ENCODE assay signal across 9 cellular contexts in the genomic region with DNA sequence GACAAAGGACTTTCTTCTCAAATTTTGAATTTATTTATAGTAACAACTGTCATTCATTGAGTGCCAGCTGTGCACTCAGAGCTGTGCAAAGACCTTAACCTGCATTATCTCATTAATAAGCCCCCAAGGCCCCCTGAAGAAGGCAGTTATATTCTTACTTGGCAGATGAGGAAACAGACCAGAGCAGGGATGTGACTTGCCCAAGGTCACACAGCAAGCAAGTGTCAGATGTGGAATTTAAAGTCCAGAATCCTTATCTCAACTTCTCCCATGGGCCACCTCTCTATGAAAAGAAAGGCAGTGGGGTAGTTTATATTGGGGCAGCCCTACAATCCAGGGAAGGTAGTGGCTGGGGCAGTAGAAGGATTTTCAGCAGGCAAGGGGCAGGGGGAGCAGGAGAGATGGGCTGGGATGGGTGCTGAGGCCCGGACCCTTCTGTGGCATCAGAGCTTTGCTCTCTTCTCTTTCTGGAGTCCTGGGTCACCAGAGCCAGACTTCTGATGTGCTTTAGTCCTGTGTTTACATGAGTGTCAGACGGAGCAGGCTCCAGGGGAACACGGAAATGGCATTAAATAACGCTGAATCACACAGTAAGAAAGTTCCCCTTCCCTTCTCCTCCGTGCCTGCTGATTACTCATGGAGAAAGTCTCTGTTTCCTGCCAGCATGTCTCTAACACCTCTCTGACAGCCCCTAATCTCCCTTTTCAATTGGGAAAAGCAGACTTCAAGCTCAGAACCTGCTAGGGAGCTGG. TPM values are rescaled to one million over a fixed set of nuclear protein-coding genes. Genes with fewer than 3 reads are reported as not detected.
DNase-seq lines count a peak whose midpoint lies in the region; ATAC-seq and TF ChIP-seq lines count a peak whose summit lies in the region.
"Had no signal": no experiment of that assay in that cellular context is flagged by ENCODE, and none has a peak within 500 bp of the region (broad histone marks: within the 10 kb centered on the region; RNA-seq: fewer than 3 reads in every experiment).

No MANE protein-coding gene starts in this region.

- H3K27me3 ChIP-seq in PC-3 (ENCODE audit: low read length): no peaks in the 10 kb centered on the region
- H3K27me3 ChIP-seq in esophagus (ENCODE audit: control insufficient read depth in 1 of 2, insufficient read depth in 2 of 2, low read length in 2 of 2): no peaks in the 10 kb centered on the region
- no peaks in the 10 kb centered on the region for H3K27me3 ChIP-seq in osteoblast (ENCODE audit: insufficient read depth, low read length)

- peak overlapping the region; percentile 58 for H3K4me2 ChIP-seq in PC-3 (ENCODE audit: low read length)
- H3K4me2 ChIP-seq in osteoblast (ENCODE audit: insufficient read depth, low read length): peak overlapping the region; percentile 77

- H3K27ac ChIP-seq in PC-3 (ENCODE audit: low read length) (peak overlapping the region; percentile 79), esophagus (ENCODE audit: low read depth in 2 of 2, low read length in 1 of 2) (peak overlapping the region; percentile 6 to 82), osteoblast (ENCODE audit: low read depth, low read length) (peak overlapping the region; percentile 95)

- H3K9me3 ChIP-seq in PC-3 (ENCODE audit: low read length) (no peaks in the 10 kb centered on the region), esophagus (ENCODE audit: control insufficient read depth in 2 of 2, insufficient read depth in 1 of 2, low read depth in 1 of 2, low read length in 1 of 2) (no peaks in the 10 kb centered on the region), osteoblast (ENCODE audit: low read depth, low read length) (no peaks in the 10 kb centered on the region)

- peaks cover 6% of the 10 kb centered on the region for H3F3A ChIP-seq in PC-3 (ENCODE audit: low read length, unreplicated experiment)

- ATAC-seq in activated CD4-positive, alpha-beta T cell treated with anti-CD3 and anti-CD28 coated beads for 36 hours: peak; percentile 82
- ATAC-seq in PC-3 (peak; percentile 82), GM21717 (IDR thresholded peaks at IDR 0.05; ENCODE audit: unreplicated experiment) (no peak), HG02763 (IDR thresholded peaks at IDR 0.05; ENCODE audit: unreplicated experiment) (no peak)

- H3K27ac Mint-ChIP-seq in activated CD4-positive, alpha-beta T cell treated with anti-CD3 and anti-CD28 coated beads for 36 hours: no peak overlapping the region

- no TSS peak for BruUV-seq in PC-3 (replicated peaks; lab: Mats Ljungman, UMichigan)

- H3K4me1 ChIP-seq in PC-3 (ENCODE audit: insufficient read depth, low read length) (peaks cover 56% of the 10 kb centered on the region), esophagus (ENCODE audit: control insufficient read depth in 2 of 2, insufficient read depth in 2 of 2, low read length in 1 of 2) (peaks cover 0 to 12% of the 10 kb centered on the region in 2 donors), osteoblast (ENCODE audit: insufficient read depth, low read length) (peaks cover 48% of the 10 kb centered on the region)

- peaks cover 3% of the 10 kb centered on the region for H3K27me3 Mint-ChIP-seq in activated CD4-positive, alpha-beta T cell treated with anti-CD3 and anti-CD28 coated beads for 36 hours

- H3K79me2 ChIP-seq in PC-3 (ENCODE audit: low read length) (no peaks in the 10 kb centered on the region), osteoblast (ENCODE audit: insufficient read depth, low read length) (no peaks in the 10 kb centered on the region)

- no peaks in the 10 kb centered on the region for H3K36me3 Mint-ChIP-seq in activated CD4-positive, alpha-beta T cell treated with anti-CD3 and anti-CD28 coated beads for 36 hours (ENCODE audit: low read depth)

- no peak overlapping the region; the same call in 1 of the 2 replicates for H2AFZ ChIP-seq in PC-3 (ENCODE audit: low read length)
- peak overlapping the region; percentile 84 for H2AFZ ChIP-seq in osteoblast (ENCODE audit: low read length)

- H4K20me1 ChIP-seq in PC-3 (ENCODE audit: low read length): no peaks in the 10 kb centered on the region
- H4K20me1 ChIP-seq in osteoblast (ENCODE audit: insufficient read depth, low read length): no peaks in the 10 kb centered on the region

- CTCF ChIA-PET in activated CD4-positive, alpha-beta T cell treated with anti-CD3 and anti-CD28 coated beads for 36 hours (lab: Charles Lee): interaction anchor here (1.1 to 1.3 kb wide), 2 partner anchors 46 to 112 kb away, joined by 4 read pairs; no protein-coding TSS in a partner anchor
- CTCF ChIA-PET in PC-3 (lab: Charles Lee): interaction anchor here (0.7 kb wide), 1 partner anchor 205 kb away, joined by 4 read pairs; no protein-coding TSS in a partner anchor

- POLR2A ChIA-PET in activated CD4-positive, alpha-beta T cell treated with anti-CD3 and anti-CD28 coated beads for 36 hours (lab: Charles Lee): no interaction called here
- POLR2A ChIA-PET in PC-3 (lab: Charles Lee; ENCODE audit: unreplicated experiment): no interaction called here

- peak; percentile 28 for DNase-seq in activated CD4-positive, alpha-beta T cell treated with anti-CD3 and anti-CD28 coated beads for 36 hours
- DNase-seq in activated CD4-positive, alpha-beta T cell treated with anti-CD3 and anti-CD28 coated beads for 1 hour: no peak
- DNase-seq in PC-3: peak; percentile 89
- DNase-seq in osteoblast (ENCODE audit: insufficient read length, low spot score, missing footprints): peak; percentile 97
- no peak for DNase-seq in NCI-H1092 treated with DMSO at 0.1 percent for 48 hours (lab: John Stamatoyannopoulos, UW)
- DNase-seq: DND-41 had no signal

- no peaks in the 10 kb centered on the region for H3K9me3 Mint-ChIP-seq in activated CD4-positive, alpha-beta T cell treated with anti-CD3 and anti-CD28 coated beads for 36 hours (ENCODE audit: low read depth)

- H3K9me2 ChIP-seq in PC-3 (replicated peaks; ENCODE audit: low read length): no peaks in the 10 kb centered on the region

- peaks cover 6% of the 10 kb centered on the region for H3K4me1 Mint-ChIP-seq in activated CD4-positive, alpha-beta T cell treated with anti-CD3 and anti-CD28 coated beads for 36 hours

- H3K36me3 ChIP-seq in PC-3 (ENCODE audit: low read depth, low read length) (no peaks in the 10 kb centered on the region), esophagus (ENCODE audit: control insufficient read depth in 2 of 2, insufficient read depth in 2 of 2, low read length in 1 of 2) (no peaks in the 10 kb centered on the region), osteoblast (ENCODE audit: insufficient read depth, low read length) (no peaks in the 10 kb centered on the region)

- H3K4me3 Mint-ChIP-seq in activated CD4-positive, alpha-beta T cell treated with anti-CD3 and anti-CD28 coated beads for 36 hours: no peak overlapping the region

- intact Hi-C loops in activated CD4-positive, alpha-beta T cell treated with anti-CD3 and anti-CD28 coated beads for 36 hours (cut with DNase I, micrococcal nuclease): no loop called here
- intact Hi-C loops in PC-3 (cut with micrococcal nuclease): loop anchor here (5.0 kb wide), 1 partner anchor 38 kb away; a partner anchor contains a TSS

- 3% methylated on average over 5 of the region's 5 CpGs for WGBS in esophagus, 2 donors

- H3K4me3 ChIP-seq in PC-3 (ENCODE audit: low read length) (no peak overlapping the region), esophagus (ENCODE audit: low read depth in 1 of 2, low read length in 2 of 2) (no peak overlapping the region), osteoblast (ENCODE audit: insufficient read depth, low read length) (peak overlapping the region; percentile 29)

- H3K9ac ChIP-seq in PC-3 (ENCODE audit: low read length): peak overlapping the region; percentile 4; the same call in 1 of the 2 replicates

- TF ChIP-seq CTCF in PC-3 (conservative IDR thresholded peaks at IDR 0.05; ENCODE audit: low read depth, low read length) (no peak; the same call in 1 of the 2 replicates), osteoblast (IDR thresholded peaks at IDR 0.05; ENCODE audit: extremely low read depth, low read depth, low read length) (no peak)

RNA-seq across cellular contexts. Expression of a gene that starts 39.5 kb away (rescaled TPM):
- not detected for total RNA-seq in activated CD4-positive, alpha-beta T cell treated with anti-CD3 and anti-CD28 coated beads for 36 hours
- total RNA-seq in PC-3 (2014; rRNA removed) (21.0 and 23.2 TPM in 2 replicates), osteoblast (8.7 and 14.7 TPM in 2 replicates)
- polyA plus RNA-seq in esophagus: under 1 TPM; 0.08 to 0.16 TPM

Comparison
In these comparisons a context has a peak if more than half of its experiments do, and no peak if none do; other contexts are left out.
1. DNase-seq: peak in activated CD4-positive, alpha-beta T cell treated with anti-CD3 and anti-CD28 coated beads for 36 hours (single experiment), PC-3 (single experiment) and osteoblast (single experiment); none in activated CD4-positive, alpha-beta T cell treated with anti-CD3 and anti-CD28 coated beads for 1 hour (single experiment) and NCI-H1092 treated with DMSO at 0.1 percent for 48 hours (single experiment).
2. ATAC-seq: peak in activated CD4-positive, alpha-beta T cell treated with anti-CD3 and anti-CD28 coated beads for 36 hours (single experiment) and PC-3 (single experiment); none in GM21717 (single experiment) and HG02763 (single experiment).
3. H3K27ac ChIP-seq: peak in every context shown above with its lines; median percentile 95 in osteoblast; 79 in PC-3; 44 in esophagus.